Comparison of ENCODE assay signal across 1 cellular context in genomic region chr3:23761440-23761896, GRCh38.
TF ChIP-seq lines count a peak whose summit lies in the region.

No MANE protein-coding gene starts in this region.

TF ChIP-seq in HEK293, 187 proteins besides CTCF, POLR2A, EP300 and RAD21 (continued from another document):
- TF ChIP-seq PRDM10 (tag by site-specific recombination; IDR thresholded peaks at IDR 0.05) (peak; percentile 47; the same call in 1 of the 2 replicates), ZNF292 (tag by site-specific recombination; IDR thresholded peaks at IDR 0.05; ENCODE audit: borderline replicate concordance, low read depth) (no peak), ZNF747 (tag by site-specific recombination; IDR thresholded peaks at IDR 0.05) (no peak)
